In the genomic region with DNA sequence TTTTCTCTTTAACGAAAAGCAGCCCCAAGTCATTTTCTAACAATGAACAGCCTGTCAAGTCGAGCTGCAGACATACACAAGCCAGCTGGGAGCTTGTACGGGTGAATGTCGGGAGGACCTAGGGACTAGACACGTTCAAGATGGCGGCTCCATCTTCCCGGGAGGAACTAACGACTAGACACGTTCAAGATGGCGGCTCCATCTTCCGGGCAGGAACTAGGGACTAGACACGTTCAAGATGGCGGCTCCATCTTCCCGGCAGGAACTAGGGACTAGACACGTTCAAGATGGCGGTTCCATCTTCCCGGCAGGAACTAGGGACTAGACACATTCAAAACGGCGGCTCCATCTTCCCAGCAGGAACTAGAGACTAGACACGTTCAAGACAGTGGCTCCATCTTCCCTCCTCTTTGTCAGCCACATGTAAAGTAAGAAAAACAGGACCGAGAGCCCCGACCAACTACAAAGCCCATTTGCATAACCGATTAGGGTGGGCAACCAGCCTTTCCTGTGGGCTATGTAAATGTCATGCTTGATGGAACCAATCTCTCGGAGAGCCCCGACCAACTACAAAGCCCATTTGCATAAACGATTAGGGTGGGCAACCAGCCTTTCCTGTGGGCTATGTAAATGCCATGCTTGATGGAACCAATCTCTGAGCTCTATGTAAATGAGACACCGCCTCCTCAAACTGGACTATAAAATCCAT, we compare ENCODE assay signal across 8 cellular contexts.
DNase-seq lines count a peak whose midpoint lies in the region; ATAC-seq, FAIRE-seq and TF ChIP-seq lines count a peak whose summit lies in the region.

No MANE protein-coding gene starts in this region.

- FAIRE-seq in GM12878 (lab: Jason Lieb, UNC) (peak; percentile 89), kidney (lab: Jason Lieb, UNC) (no peak)

- H3K14ac ChIP-seq in H9 (ENCODE audit: insufficient read depth, low read length), result peak overlapping the region; percentile 29

- no peak overlapping the region for H4K8ac ChIP-seq in H9 (replicated peaks; ENCODE audit: insufficient read length, low read depth, low read length)

- no peak overlapping the region for H3K9ac ChIP-seq in H9 (ENCODE audit: extremely low read depth, insufficient read length, low read length)
- H3K9ac ChIP-seq in GM12878 (ENCODE audit: control insufficient read depth, insufficient read depth, low read length), result peak overlapping the region; percentile 44
- H3K9ac ChIP-seq in kidney (ENCODE audit: low read length in 2 of 2), result no peak overlapping the region

- DNase-seq in AG20443 (ENCODE audit: low spot score) (peak; percentile 44), H9 (peak; percentile 33), GM12878 (ENCODE audit: low read depth, low spot score) (peak; percentile 63), kidney (peak; percentile 93), NCI-H187 (lab: John Stamatoyannopoulos, UW) (no peak), OCI-M1 (lab: John Stamatoyannopoulos, UW) (no peak)
- peak; percentile 75 for DNase-seq in stimulated activated naive B cell treated with anti-CD40 and anti-IgM and Interleukin-4, amounts not matched to agents 10 μg/mL and 1 μg/mL and 100 μg/mL, for 72 hours

- no peak overlapping the region for H2BK12ac ChIP-seq in H9 (ENCODE audit: insufficient read length, low read depth, low read length)

- no peaks in the 10 kb centered on the region for H3K27me3 Mint-ChIP-seq in H9 (ENCODE audit: low read depth)
- no peaks in the 10 kb centered on the region for H3K27me3 Mint-ChIP-seq in stimulated activated naive B cell treated with anti-CD40 and anti-IgM and Interleukin-4, amounts not matched to agents 10 μg/mL and 1 μg/mL and 100 μg/mL, for 72 hours

- H3T11ph ChIP-seq in H9 (ENCODE audit: low read length), result no peak overlapping the region

- no TSS peak for BruUV-seq in GM12878 (replicated peaks; lab: Mats Ljungman, UMichigan)

- H3K23ac ChIP-seq in H9 (ENCODE audit: insufficient read length, low read depth, low read length), result no peak overlapping the region

- no peak overlapping the region for H2BK20ac ChIP-seq in H9 (ENCODE audit: low read depth, low read length, poor library complexity, severe bottlenecking)

- SMC1A ChIA-PET in GM12878 (lab: Charles Lee; ENCODE audit: uncharacterized antibody, unreplicated experiment), result no interaction called here

- peak overlapping the region in 2 of 3 experiments; percentile 75 to 100; a peak in 3 of 7 replicates for H3K27ac Mint-ChIP-seq in H9
- peak overlapping the region; percentile 97 for H3K27ac Mint-ChIP-seq in stimulated activated naive B cell treated with anti-CD40 and anti-IgM and Interleukin-4, amounts not matched to agents 10 μg/mL and 1 μg/mL and 100 μg/mL, for 72 hours

- CTCF ChIA-PET in GM12878 (lab: Yijun Ruan, JAX), result no interaction called here

- H3K79me2 ChIP-seq in H9 (ENCODE audit: insufficient read depth, low read length), result no peaks in the 10 kb centered on the region
- H3K79me2 ChIP-seq in GM12878 (ENCODE audit: control insufficient read depth, insufficient read depth, low read length), result no peaks in the 10 kb centered on the region

- no peak overlapping the region for H3K27ac ChIP-seq in H9 (ENCODE audit: insufficient read length, low read depth, low read length)
- peak overlapping the region; percentile 65 for H3K27ac ChIP-seq in GM12878 (ENCODE audit: control insufficient read depth, insufficient read depth)
- H3K27ac ChIP-seq in kidney (ENCODE audit: low read depth in 2 of 2, low read length in 2 of 2), result peak overlapping the region in 1 of 2 donors; percentile 25

- H3K4me3 ChIP-seq in GM12878 (peak overlapping the region; percentile 71; the same call in 1 of the 2 replicates), kidney (ENCODE audit: low read length in 2 of 2) (peak overlapping the region; percentile 30 to 50)

- no peaks in the 10 kb centered on the region for H3K23me2 ChIP-seq in H9 (ENCODE audit: insufficient read length, low read depth, low read length, poor library complexity, severe bottlenecking)

- no peak overlapping the region for H3K56ac ChIP-seq in H9 (ENCODE audit: insufficient read length, low read depth, low read length)

- no peak overlapping the region for H3K4ac ChIP-seq in H9 (ENCODE audit: low read depth, low read length)

- POLR2A ChIA-PET in GM12878 (lab: Charles Lee), result no interaction called here

- no peak overlapping the region for H4K91ac ChIP-seq in H9 (ENCODE audit: insufficient read length, low read depth, low read length)

- H3K4me1 ChIP-seq in H9 (ENCODE audit: insufficient read depth, low read length), result no peaks in the 10 kb centered on the region
- no peaks in the 10 kb centered on the region for H3K4me1 ChIP-seq in GM12878 (ENCODE audit: control insufficient read depth, insufficient read depth, low read length)
- H3K4me1 ChIP-seq in kidney (ENCODE audit: control insufficient read depth in 1 of 2, insufficient read depth in 1 of 2, low read depth in 1 of 2, low read length in 2 of 2), result peaks cover 0 to 8% of the 10 kb centered on the region in 2 donors

- no peak overlapping the region for H2BK5ac ChIP-seq in H9 (ENCODE audit: insufficient read length, low read length)

- in situ Hi-C loops in GM12878 (cut with MboI), result no loop called here

- H4K5ac ChIP-seq in H9 (ENCODE audit: insufficient read length, low read depth, low read length), result no peak overlapping the region

- H3K18ac ChIP-seq in H9 (ENCODE audit: insufficient read length, low read depth, low read length), result no peak overlapping the region

- H3K36me3 ChIP-seq in GM12878 (ENCODE audit: control insufficient read depth in 2 of 2, insufficient read depth in 2 of 2, low read length in 1 of 2) (no peaks in the 10 kb centered on the region), kidney (ENCODE audit: control insufficient read depth in 1 of 2, insufficient read depth in 2 of 2, low read length in 2 of 2) (no peaks in the 10 kb centered on the region)

- no peaks in the 10 kb centered on the region for H3K9me3 Mint-ChIP-seq in H9
- H3K9me3 Mint-ChIP-seq in stimulated activated naive B cell treated with anti-CD40 and anti-IgM and Interleukin-4, amounts not matched to agents 10 μg/mL and 1 μg/mL and 100 μg/mL, for 72 hours, result peaks cover 0 to 2% of the 10 kb centered on the region in 2 donors

- TF ChIP-seq CTCF in H9 (conservative IDR thresholded peaks at IDR 0.05) (no peak), GM12878 (IDR thresholded peaks at IDR 0.05 in 2 of 3, conservative IDR thresholded peaks at IDR 0.05 in 1 of 3; ENCODE audit: control insufficient read depth in 2 of 3, extremely low read depth in 1 of 3, insufficient read depth in 1 of 3, low read depth in 3 of 3, low read length in 3 of 3) (no peak), kidney (IDR thresholded peaks at IDR 0.05; ENCODE audit: borderline replicate concordance, extremely low read depth, insufficient read depth) (no peak)

- no peak overlapping the region for H2BK15ac ChIP-seq in H9 (ENCODE audit: low read depth, low read length)

- H3K4me3 Mint-ChIP-seq in H9, result peak overlapping the region in 1 of 2 experiments; percentile 72; a peak in 3 of 5 replicates
- peak overlapping the region; percentile 90 to 93 for H3K4me3 Mint-ChIP-seq in stimulated activated naive B cell treated with anti-CD40 and anti-IgM and Interleukin-4, amounts not matched to agents 10 μg/mL and 1 μg/mL and 100 μg/mL, for 72 hours

- H2AK5ac ChIP-seq in H9 (ENCODE audit: insufficient read length, low read length), result no peak overlapping the region

- no peak overlapping the region for H2BK120ac ChIP-seq in H9 (ENCODE audit: low read depth, low read length, poor library complexity, severe bottlenecking)

- no peaks in the 10 kb centered on the region for H3K79me1 ChIP-seq in H9 (ENCODE audit: insufficient read depth, low read depth, low read length, poor library complexity, severe bottlenecking)

- no peak for TF ChIP-seq EP300 in GM12878 (IDR thresholded peaks at IDR 0.05; ENCODE audit: borderline replicate concordance in 1 of 2, control insufficient read depth in 1 of 2, low read depth in 2 of 2, low read length in 2 of 2)

- RAD21 ChIA-PET in GM12878 (lab: Charles Lee; ENCODE audit: unreplicated experiment), result no interaction called here

- no peak for TF ChIP-seq RAD21 in GM12878 (IDR thresholded peaks at IDR 0.05; ENCODE audit: insufficient read depth, low read depth, low read length)

- WGBS in H9 (ENCODE audit: extremely low coverage, insufficient read length, low lambda C conversion rate), result no CpG with 5 or more reads among the region's 27 CpGs
- 3% methylated on average over 27 of the region's 27 CpGs for WGBS in GM12878 (ENCODE audit: insufficient coverage, insufficient replicate concordance, low lambda C conversion rate, missing lambda C conversion rate)

- no peak overlapping the region for H2AFZ ChIP-seq in H9 (ENCODE audit: low read length)
- peak overlapping the region; percentile 99 for H2AFZ ChIP-seq in GM12878 (ENCODE audit: control insufficient read depth, low read depth, low read length)

- peaks cover 7 to 21% (median 8%) of the 10 kb centered on the region in 3 experiments; a peak in 5 of 7 replicates for H3K36me3 Mint-ChIP-seq in H9 (ENCODE audit: insufficient read depth in 1 of 3, low read depth in 3 of 3)
- H3K36me3 Mint-ChIP-seq in stimulated activated naive B cell treated with anti-CD40 and anti-IgM and Interleukin-4, amounts not matched to agents 10 μg/mL and 1 μg/mL and 100 μg/mL, for 72 hours, result peaks cover 0 to 9% of the 10 kb centered on the region in 2 donors

- intact Hi-C loops in GM12878 (cut with micrococcal nuclease; ENCODE audit: unreplicated experiment) (loop anchor here (5.0 kb wide), 1 partner anchor 148 kb away; no protein-coding TSS in a partner anchor), kidney (cut with DNase I) (no loop called here)

- peak; percentile 82 for ATAC-seq in GM12878
- peak; percentile 84 to 85 for ATAC-seq in stimulated activated naive B cell treated with anti-CD40 and anti-IgM and Interleukin-4, amounts not matched to agents 10 μg/mL and 1 μg/mL and 100 μg/mL, for 72 hours (replicated peaks)
- no peak for ATAC-seq in HG02798 (IDR thresholded peaks at IDR 0.05; ENCODE audit: poor library complexity, unreplicated experiment)

- H4K20me1 ChIP-seq in H9 (ENCODE audit: control insufficient read depth, insufficient read depth, insufficient read length) (no peaks in the 10 kb centered on the region), GM12878 (ENCODE audit: control insufficient read depth, insufficient read depth) (no peaks in the 10 kb centered on the region)

- H3K9me3 ChIP-seq in H9 (ENCODE audit: control insufficient read depth, low read depth, low read length) (no peaks in the 10 kb centered on the region), GM12878 (replicated peaks; ENCODE audit: control insufficient read depth, insufficient read depth, low read length) (peaks cover 10% of the 10 kb centered on the region; the same call in 2 of the 3 replicates), kidney (ENCODE audit: control insufficient read depth in 1 of 2, low read length in 2 of 2) (no peaks in the 10 kb centered on the region)

- H3K4me1 Mint-ChIP-seq in H9, result peaks cover 0 to 17% of the 10 kb centered on the region in 2 experiments; a peak in 2 of 4 replicates
- H3K4me1 Mint-ChIP-seq in stimulated activated naive B cell treated with anti-CD40 and anti-IgM and Interleukin-4, amounts not matched to agents 10 μg/mL and 1 μg/mL and 100 μg/mL, for 72 hours, result peaks cover 30 to 40% of the 10 kb centered on the region in 2 donors

- H3K27me3 ChIP-seq in H9 (ENCODE audit: insufficient read depth, low read length) (no peaks in the 10 kb centered on the region), GM12878 (replicated peaks in 1 of 2; ENCODE audit: control insufficient read depth in 2 of 2, insufficient read depth in 2 of 2, low read length in 1 of 2) (no peaks in the 10 kb centered on the region)

- H3K4me2 ChIP-seq in H9 (ENCODE audit: insufficient read depth, insufficient read length, low read length) (no peak overlapping the region), GM12878 (ENCODE audit: control insufficient read depth, insufficient read depth) (peak overlapping the region; percentile 89)

- peak; percentile 67 for TF ChIP-seq POLR2A in GM12878 (IDR thresholded peaks at IDR 0.05; ENCODE audit: low read depth, low read length)

Comparison
In these comparisons a context has a peak if more than half of its experiments do, and no peak if none do; other contexts are left out.
1. DNase-seq: peak in AG20443 (single experiment), H9 (single experiment), GM12878 (single experiment), kidney (single experiment) and stimulated activated naive B cell treated with anti-CD40 and anti-IgM and Interleukin-4, amounts not matched to agents 10 μg/mL and 1 μg/mL and 100 μg/mL, for 72 hours (single experiment); none in NCI-H187 (0 of 2) and OCI-M1 (single experiment).